23 cellular contexts compared by ENCODE assay signal in the genomic region with DNA sequence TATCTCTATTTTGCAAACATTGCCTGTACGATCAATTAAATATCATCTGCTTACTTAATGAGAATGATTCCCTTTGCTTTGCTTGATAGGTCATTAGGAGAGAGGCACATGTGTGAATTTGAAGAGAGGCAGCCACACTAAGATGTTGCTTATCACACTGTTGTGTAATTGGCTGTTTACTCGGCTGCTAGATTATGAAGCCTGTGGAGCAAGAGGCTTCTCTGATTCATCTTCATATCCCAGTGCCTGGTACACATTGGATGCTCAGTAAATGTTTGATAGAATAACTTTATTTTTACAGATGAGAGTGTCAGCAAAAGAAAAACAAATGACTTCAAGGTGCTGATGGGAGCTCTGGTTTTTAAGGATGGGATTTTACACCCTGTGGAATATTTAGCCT.
A peak's percentile ranks its signal among the peaks of the same experiment; 100 is the strongest.
DNase-seq lines count a peak whose midpoint lies in the region; ATAC-seq and TF ChIP-seq lines count a peak whose summit lies in the region.
"Had no signal": no experiment of that assay in that cellular context is flagged by ENCODE, and none has a peak within 500 bp of the region (broad histone marks: within the 10 kb centered on the region; RNA-seq: fewer than 3 reads in every experiment).

No MANE protein-coding gene starts in this region.

- DNase-seq in amniotic epithelial cell (ENCODE audit: low read depth) = peak; percentile 51
- peak; percentile 53 for DNase-seq in epithelial cell of esophagus (ENCODE audit: low read depth)
- DNase-seq in fibroblast of pulmonary artery (ENCODE audit: low read depth) = peak; percentile 8
- DNase-seq in omental fat pad (ENCODE audit: low spot score) = no peak
- no peak for DNase-seq in NCI-H2081 treated with DMSO at 0.1 percent for 48 hours (lab: John Stamatoyannopoulos, UW)
- DNase-seq in NAMALWA (ENCODE audit: low spot score) = no peak
- DNase-seq: 8988T; ACHN; AML-193; BE2C; CD4-positive, alpha-beta T cell; CD8-positive, alpha-beta memory T cell; DMS 273 treated with DMSO at 0.1 percent for 48 hours; DMS79; EL; GDM1; GM23248; H7; HCEC 1CT had no signal

- TF ChIP-seq CTCF in epithelial cell of esophagus (IDR thresholded peaks at IDR 0.05; ENCODE audit: insufficient read depth, low read depth, low read length, missing control alignments) (no peak), fibroblast of pulmonary artery (IDR thresholded peaks at IDR 0.05; ENCODE audit: low read length, missing control alignments) (no peak), omental fat pad (IDR thresholded peaks at IDR 0.05) (no peak)

- no peak overlapping the region for H3K4me3 ChIP-seq in epithelial cell of esophagus (ENCODE audit: low read length)
- H3K4me3 ChIP-seq in fibroblast of pulmonary artery (replicated peaks; ENCODE audit: low read depth, low read length) = no peak overlapping the region
- H3K4me3 ChIP-seq: A549; BLaER1 treated with 17β-estradiol and CSF1 and Interleukin-3, amounts not matched to agents 10 nM and 100 nM; GM12878; GM23248 had no signal

- peak; percentile 83 for ATAC-seq in omental fat pad (ENCODE audit: low FRiP score)
- ATAC-seq in HG02678 (IDR thresholded peaks at IDR 0.05; ENCODE audit: unreplicated experiment) = no peak
- ATAC-seq: A549, GM12878 had no signal

Comparison
In these comparisons a context has a peak if more than half of its experiments do, and no peak if none do; other contexts are left out.
1. DNase-seq: peak in amniotic epithelial cell (single experiment), epithelial cell of esophagus (single experiment) and fibroblast of pulmonary artery (single experiment); none in omental fat pad (single experiment), NCI-H2081 treated with DMSO at 0.1 percent for 48 hours (single experiment) and NAMALWA (single experiment).